Comparison of ENCODE assay signal across 26 cellular contexts in the genomic region with DNA sequence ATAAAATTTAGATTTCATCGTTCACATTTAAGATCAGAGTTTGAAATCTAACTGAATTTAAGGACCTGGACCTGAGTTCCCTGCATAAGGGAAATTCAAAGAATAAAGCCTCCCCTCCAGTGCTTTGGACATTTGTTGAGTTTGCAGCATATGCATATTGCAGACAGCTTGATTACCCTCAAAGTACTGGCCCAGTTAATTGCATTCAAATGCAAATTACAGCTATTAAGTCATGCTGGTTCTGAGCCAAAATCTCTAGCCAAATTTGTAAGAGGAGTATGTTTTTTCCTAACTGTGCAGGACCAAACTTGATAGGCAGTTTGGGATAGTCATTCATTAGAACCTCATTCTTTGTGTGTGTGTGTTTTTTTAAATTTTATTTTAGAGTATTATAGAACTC. TPM values are rescaled to one million over a fixed set of nuclear protein-coding genes. Genes with fewer than 3 reads are reported as not detected.
A peak's percentile ranks its signal among the peaks of the same experiment; 100 is the strongest.
DNase-seq lines count a peak whose midpoint lies in the region; ATAC-seq and TF ChIP-seq lines count a peak whose summit lies in the region.
"Had no signal": no experiment of that assay in that cellular context is flagged by ENCODE, and none has a peak within 500 bp of the region (broad histone marks: within the 10 kb centered on the region; RNA-seq: fewer than 3 reads in every experiment).

No MANE protein-coding gene starts in this region.

- H3K27ac ChIP-seq in Peyer's patch (no peak overlapping the region), ascending aorta (no peak overlapping the region)
- H3K27ac ChIP-seq: cardiac muscle cell, gastrocnemius medialis, sigmoid colon, tibial artery had no signal

- peaks cover 6% of the 10 kb centered on the region for H3K4me1 ChIP-seq in HAP-1
- H3K4me1 ChIP-seq in Peyer's patch: no peaks in the 10 kb centered on the region
- H3K4me1 ChIP-seq in ascending aorta: no peaks in the 10 kb centered on the region
- H3K4me1 ChIP-seq: gastrocnemius medialis, sigmoid colon, tibial artery had no signal

- TF ChIP-seq CTCF in Peyer's patch (IDR thresholded peaks at IDR 0.05) (no peak), ascending aorta (IDR thresholded peaks at IDR 0.05) (no peak)

- H3K9me3 ChIP-seq in HAP-1 (no peaks in the 10 kb centered on the region), Peyer's patch (no peaks in the 10 kb centered on the region), ascending aorta (no peaks in the 10 kb centered on the region)
- H3K9me3 ChIP-seq: gastrocnemius medialis, sigmoid colon, tibial artery had no signal

- DNase-seq in HAP-1 (ENCODE audit: low spot score in 2 of 2) (peak; percentile 12 to 57), NCI-H774 (lab: John Stamatoyannopoulos, UW) (peak; percentile 19), iPS DF 19.7 (ENCODE audit: low read depth, low spot score) (peak; percentile 38), superior temporal gyrus (ENCODE audit: extremely low spot score) (peak; percentile 55), Peyer's patch (no peak), ascending aorta (ENCODE audit: low spot score in 2 of 2) (no peak)
- DNase-seq: activated CD4-positive, alpha-beta T cell treated with anti-CD3 and anti-CD28 coated beads for 4 hours; activated naive CD4-positive, alpha-beta T cell treated with anti-CD3 and anti-CD28 coated beads, Interleukin-2, amount 10 ng/mL, durations not matched to agents 7 days and 5 days; activated T-cell treated with anti-CD3 and anti-CD28 coated beads, Interleukin-2, amount 50 U/mL, for 24 hours; amniotic stem cell; CD4-positive, alpha-beta T cell; DMS153; gastrocnemius medialis; GDM1; kidney glomerular epithelial cell; NCI-H2029; NCI-H510A treated with DMSO at 0.1 percent for 48 hours; posterior cingulate gyrus; RPMI8226; sigmoid colon; stimulated activated naive CD8-positive, alpha-beta T cell treated with anti-CD3 and anti-CD28 coated beads, Interleukin-15, amount 100 ng/mL, for 72 hours; T-helper 17 cell; tibial artery had no signal

- H3K4me3 ChIP-seq in HAP-1: no peak overlapping the region
- H3K4me3 ChIP-seq in Peyer's patch: no peak overlapping the region
- no peak overlapping the region for H3K4me3 ChIP-seq in ascending aorta
- H3K4me3 ChIP-seq: cardiac muscle cell, gastrocnemius medialis, lung, sigmoid colon, tibial artery had no signal

- no peak for TF ChIP-seq POLR2A in Peyer's patch (IDR thresholded peaks at IDR 0.05)

- ATAC-seq in GM21825 (IDR thresholded peaks at IDR 0.05; ENCODE audit: unreplicated experiment): no peak
- ATAC-seq: gastrocnemius medialis; stimulated activated naive CD8-positive, alpha-beta T cell treated with anti-CD3 and anti-CD28 coated beads, Interleukin-15, amount 100 ng/mL, for 72 hours; T-helper 17 cell had no signal

- in situ Hi-C loops in HAP-1 (cut with MboI; ENCODE audit: low sequenced_read_pairs): no loop called here

- intact Hi-C loops in ascending aorta (cut with DNase I): no loop called here

- no peaks in the 10 kb centered on the region for H3K36me3 ChIP-seq in HAP-1 (replicated peaks)
- H3K36me3 ChIP-seq in Peyer's patch: no peaks in the 10 kb centered on the region
- H3K36me3 ChIP-seq in ascending aorta: no peaks in the 10 kb centered on the region
- H3K36me3 ChIP-seq: cardiac muscle cell, gastrocnemius medialis, sigmoid colon, tibial artery had no signal

- H3K27me3 ChIP-seq in HAP-1 (ENCODE audit: low read depth) (peaks cover 3% of the 10 kb centered on the region; the same call in 1 of the 2 replicates), Peyer's patch (no peaks in the 10 kb centered on the region), ascending aorta (no peaks in the 10 kb centered on the region)
- H3K27me3 ChIP-seq: cardiac muscle cell, gastrocnemius medialis, sigmoid colon, tibial artery had no signal

RNA-seq across cellular contexts. Expression of a gene that starts 9.1 kb away (rescaled TPM):
- total RNA-seq in Peyer's patch: 10 to 100 TPM; 14.7 to 41.3 (median 27.0) TPM
- total RNA-seq in ascending aorta: 1.3 TPM

Comparison
In these comparisons a context has a peak if more than half of its experiments do, and no peak if none do; other contexts are left out.
1. DNase-seq: peak in HAP-1 (2 of 2), NCI-H774 (single experiment), iPS DF 19.7 (single experiment) and superior temporal gyrus (single experiment); none in Peyer's patch (0 of 3) and ascending aorta (0 of 2).